In genomic region chr2:161428240-161428587, GRCh38 we compare ENCODE assay signal across 15 cellular contexts. TPM values are rescaled to one million over a fixed set of nuclear protein-coding genes. Genes with fewer than 3 reads are reported as not detected.
DNase-seq lines count a peak whose midpoint lies in the region; ATAC-seq and TF ChIP-seq lines count a peak whose summit lies in the region.
"Had no signal": no experiment of that assay in that cellular context is flagged by ENCODE, and none has a peak within 500 bp of the region (broad histone marks: within the 10 kb centered on the region; RNA-seq: fewer than 3 reads in every experiment).

No MANE protein-coding gene starts in this region.

- H3K27me3 ChIP-seq in H7 (ENCODE audit: control insufficient read depth, insufficient read depth, low read length) (peaks cover 70% of the 10 kb centered on the region), dorsolateral prefrontal cortex (peaks cover 0 to 59% (median 49%) of the 10 kb centered on the region in 45 donors), suprapubic skin (peaks cover 88% of the 10 kb centered on the region)

- H3K9me3 ChIP-seq in iPS-18c (ENCODE audit: control insufficient read depth, insufficient read depth, low read length) (no peaks in the 10 kb centered on the region), suprapubic skin (no peaks in the 10 kb centered on the region)

- WGBS in suprapubic skin, result 81% methylated on average over 14 of the region's 14 CpGs

- TF ChIP-seq CTCF in dorsolateral prefrontal cortex (IDR thresholded peaks at IDR 0.05 in 54 of 56, conservative IDR thresholded peaks at IDR 0.05 in 2 of 56; ENCODE audit: low read depth in 1 of 56, partially characterized antibody in 56 of 56) (no peak), suprapubic skin (IDR thresholded peaks at IDR 0.05) (no peak), type B pancreatic cell (conservative IDR thresholded peaks at IDR 0.05) (no peak)

- H3K27ac ChIP-seq in dorsolateral prefrontal cortex (peak overlapping the region in 53 of 59 donors; percentile 2 to 90 (median 74)), suprapubic skin (no peak overlapping the region)
- H3K27ac ChIP-seq: BLaER1 had no signal

- TF ChIP-seq POLR2A in suprapubic skin (IDR thresholded peaks at IDR 0.05), result no peak

- peak overlapping the region; percentile 21; the same call in 1 of the 2 replicates for H3K4me3 ChIP-seq in H7 (ENCODE audit: insufficient read depth, low read depth, low read length)
- peak overlapping the region in 17 of 59 donors; percentile 1 to 72 (median 46) for H3K4me3 ChIP-seq in dorsolateral prefrontal cortex
- H3K4me3 ChIP-seq in iPS-18c (ENCODE audit: insufficient read depth, low read depth, low read length), result peak overlapping the region; percentile 38; the same call in 1 of the 2 replicates
- peak overlapping the region; percentile 28 for H3K4me3 ChIP-seq in suprapubic skin
- H3K4me3 ChIP-seq: BLaER1 had no signal

- ATAC-seq in activated T-helper 17 cell treated with anti-CD3 and anti-CD28 coated beads, Interleukin-2, amount 50 U/mL, for 72 hours (replicated peaks), result no peak

- peaks cover 15% of the 10 kb centered on the region for H3K4me1 Mint-ChIP-seq in type B pancreatic cell (ENCODE audit: unreplicated experiment)
- peaks cover 11% of the 10 kb centered on the region for H3K4me1 Mint-ChIP-seq in activated T-helper 17 cell treated with anti-CD3 and anti-CD28 coated beads, Interleukin-2, amount 50 U/mL, for 72 hours

- TF ChIP-seq EP300 in suprapubic skin (IDR thresholded peaks at IDR 0.05), result no peak

- DNase-seq in H7, result no peak
- DNase-seq in dorsolateral prefrontal cortex, result no peak
- DNase-seq in suprapubic skin (ENCODE audit: low spot score in 2 of 2), result no peak
- DNase-seq in DMS53 (lab: John Stamatoyannopoulos, UW), result no peak
- no peak for DNase-seq in type B pancreatic cell (ENCODE audit: extremely low spot score, unreplicated experiment)
- DNase-seq: Kasumi-1, MM.1S, NCI-H1105 treated with DMSO at 0.1 percent for 48 hours, NCI-H187 treated with DMSO at 0.1 percent for 48 hours, NCI-H69, SHP77 had no signal

- H3K36me3 ChIP-seq in H7 (replicated peaks; ENCODE audit: control insufficient read depth, insufficient read depth, low read length), result no peaks in the 10 kb centered on the region
- no peaks in the 10 kb centered on the region for H3K36me3 ChIP-seq in suprapubic skin
- H3K36me3 ChIP-seq: BLaER1 had no signal

- no peaks in the 10 kb centered on the region for H3K9me3 Mint-ChIP-seq in type B pancreatic cell
- peaks cover 4% of the 10 kb centered on the region for H3K9me3 Mint-ChIP-seq in activated T-helper 17 cell treated with anti-CD3 and anti-CD28 coated beads, Interleukin-2, amount 50 U/mL, for 72 hours

- peaks cover 27% of the 10 kb centered on the region for H3K4me1 ChIP-seq in suprapubic skin

- no peaks in the 10 kb centered on the region for H3K36me3 Mint-ChIP-seq in type B pancreatic cell
- H3K36me3 Mint-ChIP-seq in activated T-helper 17 cell treated with anti-CD3 and anti-CD28 coated beads, Interleukin-2, amount 50 U/mL, for 72 hours (ENCODE audit: low read depth), result peaks cover 15% of the 10 kb centered on the region
- H3K36me3 Mint-ChIP-seq: CD8-positive, alpha-beta memory T cell had no signal

- intact Hi-C loops in dorsolateral prefrontal cortex (cut with DNase I), result no loop called here

- no peak overlapping the region for H3K27ac Mint-ChIP-seq in type B pancreatic cell
- no peak overlapping the region for H3K27ac Mint-ChIP-seq in activated T-helper 17 cell treated with anti-CD3 and anti-CD28 coated beads, Interleukin-2, amount 50 U/mL, for 72 hours
- H3K27ac Mint-ChIP-seq: CD8-positive, alpha-beta memory T cell had no signal

- H3K27me3 Mint-ChIP-seq in type B pancreatic cell, result peaks cover 93% of the 10 kb centered on the region
- H3K27me3 Mint-ChIP-seq in activated T-helper 17 cell treated with anti-CD3 and anti-CD28 coated beads, Interleukin-2, amount 50 U/mL, for 72 hours, result peaks cover 65% of the 10 kb centered on the region

- no peak overlapping the region for H3K4me3 Mint-ChIP-seq in type B pancreatic cell
- no peak overlapping the region for H3K4me3 Mint-ChIP-seq in activated T-helper 17 cell treated with anti-CD3 and anti-CD28 coated beads, Interleukin-2, amount 50 U/mL, for 72 hours

RNA-seq across cellular contexts. Expression of gene TBR1, which starts 12.1 kb away (rescaled TPM):
- under 0.01 and 0.37 TPM in 2 replicates for total RNA-seq in H7 (2014; rRNA removed; shearing (Covaris generic))
- total RNA-seq in dorsolateral prefrontal cortex (100 to 1,000 TPM in 55 of 120 experiments, 10 to 100 TPM in 65; 44.3 to 153 (median 97.3) TPM), suprapubic skin (not detected), type B pancreatic cell (ENCODE audit: low replicate concordance) (1.1 TPM in 1 of 2 replicates, not detected in the other)
- under 1 TPM; 0.05 to 0.06 TPM for total RNA-seq in activated T-helper 17 cell treated with anti-CD3 and anti-CD28 coated beads, Interleukin-2, amount 50 U/mL, for 72 hours
- total RNA-seq: CD8-positive, alpha-beta memory T cell had no signal

Comparison
In these comparisons a context has a peak if more than half of its experiments do, and no peak if none do; other contexts are left out.
1. RNA of gene TBR1, which starts 12.1 kb away (total RNA-seq): 44.3 to 153 TPM in dorsolateral prefrontal cortex; 1.1 TPM in type B pancreatic cell, 0.05 to 0.06 TPM in activated T-helper 17 cell treated with anti-CD3 and anti-CD28 coated beads, Interleukin-2, amount 50 U/mL, for 72 hours, under 0.01 to 0.37 TPM in H7 and not detected in suprapubic skin; every median in the first group is over 10 times any median in the second.